ENCODE assay signal across 15 cellular contexts in genomic region chr2:113176696-113177355, GRCh38. TPM values are rescaled to one million over a fixed set of nuclear protein-coding genes. Genes with fewer than 3 reads are reported as not detected.
DNase-seq lines count a peak whose midpoint lies in the region; ATAC-seq and TF ChIP-seq lines count a peak whose summit lies in the region.
"Had no signal": no experiment of that assay in that cellular context is flagged by ENCODE, and none has a peak within 500 bp of the region (broad histone marks: within the 10 kb centered on the region; RNA-seq: fewer than 3 reads in every experiment).

No MANE protein-coding gene starts in this region.

- no peak for ATAC-seq in CD4-positive, alpha-beta T cell (ENCODE audit: poor library complexity)
- ATAC-seq in natural killer cell: no peak
- no peak for ATAC-seq in GM21528 (IDR thresholded peaks at IDR 0.05; ENCODE audit: low FRiP score, unreplicated experiment)
- no peak for ATAC-seq in WTC11

- TF ChIP-seq CTCF in CD4-positive, alpha-beta T cell (IDR thresholded peaks at IDR 0.05): no peak
- TF ChIP-seq CTCF in natural killer cell (IDR thresholded peaks at IDR 0.05): no peak
- no peak for TF ChIP-seq CTCF in mesothelial cell of epicardium (IDR thresholded peaks at IDR 0.05; ENCODE audit: unreplicated experiment)
- TF ChIP-seq CTCF in WTC11 (IDR thresholded peaks at IDR 0.05): no peak

- no peak overlapping the region for H3K27ac ChIP-seq in CD4-positive, alpha-beta T cell (ENCODE audit: low read depth, low read length)
- H3K27ac ChIP-seq: sigmoid colon had no signal

- H3K36me3 Mint-ChIP-seq in CD4-positive, alpha-beta T cell (ENCODE audit: low read depth): peaks cover 69% of the 10 kb centered on the region
- peaks cover 58% of the 10 kb centered on the region for H3K36me3 Mint-ChIP-seq in activated T-helper 1 cell treated with anti-CD3 and anti-CD28 coated beads, Interleukin-12 subunit alpha, Interleukin-12 subunit beta, Interleukin-2, Interleukin-4 antibody, amounts not matched to agents 30 ng/mL and 10 ng/mL and 1 ng/mL, durations not matched to agents 14 hours and 24 hours and 36 hours (ENCODE audit: low read depth)
- H3K36me3 Mint-ChIP-seq in natural killer cell (no peaks in the 10 kb centered on the region), mesothelial cell of epicardium (no peaks in the 10 kb centered on the region), WTC11 (no peaks in the 10 kb centered on the region)

- no peaks in the 10 kb centered on the region for H3K9me3 ChIP-seq in CD4-positive, alpha-beta T cell (ENCODE audit: control insufficient read depth, low read length)
- H3K9me3 ChIP-seq: sigmoid colon, stomach had no signal

- H3K4me3 ChIP-seq in GM08714 (ENCODE audit: low read length): peak overlapping the region; percentile 76; the same call in 1 of the 2 replicates
- H3K4me3 ChIP-seq: sigmoid colon had no signal

- CTCF ChIA-PET in CD4-positive, alpha-beta T cell (lab: Charles Lee): interaction anchor here (1.3 to 3.8 kb wide), 2 partner anchors 18 to 39 kb away, joined by 6 to 35 read pairs; no protein-coding TSS in a partner anchor
- CTCF ChIA-PET in WTC11 (lab: Charles Lee): interaction anchor here (1.1 to 5.3 kb wide), 2 partner anchors 22 to 39 kb away, joined by 3 to 42 read pairs; no protein-coding TSS in a partner anchor

- no peak for DNase-seq in CD4-positive, alpha-beta T cell
- DNase-seq in activated T-helper 1 cell treated with anti-CD3 and anti-CD28 coated beads, Interleukin-12 subunit alpha, Interleukin-12 subunit beta, Interleukin-2, Interleukin-4 antibody, amounts not matched to agents 30 ng/mL and 10 ng/mL and 1 ng/mL, durations not matched to agents 14 hours and 24 hours and 36 hours (ENCODE audit: low spot score): no peak
- no peak for DNase-seq in natural killer cell
- DNase-seq in mesothelial cell of epicardium (ENCODE audit: low spot score in 2 of 2, unreplicated experiment in 2 of 2): no peak
- no peak for DNase-seq in WTC11 (ENCODE audit: low spot score)
- DNase-seq: amygdala, COR-L47, GF-D8, HFFc6, MV-4-11, NCI-H2171 treated with DMSO at 0.1 percent for 48 hours, sigmoid colon, stomach had no signal

- H3K9me3 Mint-ChIP-seq in CD4-positive, alpha-beta T cell: no peaks in the 10 kb centered on the region
- H3K9me3 Mint-ChIP-seq in activated T-helper 1 cell treated with anti-CD3 and anti-CD28 coated beads, Interleukin-12 subunit alpha, Interleukin-12 subunit beta, Interleukin-2, Interleukin-4 antibody, amounts not matched to agents 30 ng/mL and 10 ng/mL and 1 ng/mL, durations not matched to agents 14 hours and 24 hours and 36 hours: no peaks in the 10 kb centered on the region
- H3K9me3 Mint-ChIP-seq in natural killer cell: peaks cover 0 to 2% of the 10 kb centered on the region in 2 donors
- no peaks in the 10 kb centered on the region for H3K9me3 Mint-ChIP-seq in mesothelial cell of epicardium
- H3K9me3 Mint-ChIP-seq in WTC11: no peaks in the 10 kb centered on the region
- H3K9me3 Mint-ChIP-seq: HFFc6 had no signal

- peaks cover 85% of the 10 kb centered on the region for H3K4me1 Mint-ChIP-seq in CD4-positive, alpha-beta T cell (ENCODE audit: low read depth)
- peaks cover 81% of the 10 kb centered on the region for H3K4me1 Mint-ChIP-seq in activated T-helper 1 cell treated with anti-CD3 and anti-CD28 coated beads, Interleukin-12 subunit alpha, Interleukin-12 subunit beta, Interleukin-2, Interleukin-4 antibody, amounts not matched to agents 30 ng/mL and 10 ng/mL and 1 ng/mL, durations not matched to agents 14 hours and 24 hours and 36 hours (ENCODE audit: low read depth)
- H3K4me1 Mint-ChIP-seq in natural killer cell (peaks cover 78 to 88% of the 10 kb centered on the region in 2 donors), mesothelial cell of epicardium (peaks cover 10% of the 10 kb centered on the region), WTC11 (peaks cover 28% of the 10 kb centered on the region)

- H3K27me3 ChIP-seq in CD4-positive, alpha-beta T cell (ENCODE audit: control insufficient read depth, insufficient read depth, low read length): no peaks in the 10 kb centered on the region
- H3K27me3 ChIP-seq: sigmoid colon, stomach had no signal

- H3K27me3 Mint-ChIP-seq in CD4-positive, alpha-beta T cell: peaks cover 5% of the 10 kb centered on the region
- peaks cover 3% of the 10 kb centered on the region for H3K27me3 Mint-ChIP-seq in activated T-helper 1 cell treated with anti-CD3 and anti-CD28 coated beads, Interleukin-12 subunit alpha, Interleukin-12 subunit beta, Interleukin-2, Interleukin-4 antibody, amounts not matched to agents 30 ng/mL and 10 ng/mL and 1 ng/mL, durations not matched to agents 14 hours and 24 hours and 36 hours (ENCODE audit: insufficient read depth)
- H3K27me3 Mint-ChIP-seq in natural killer cell (ENCODE audit: low read depth in 2 of 2) (no peaks in the 10 kb centered on the region), mesothelial cell of epicardium (ENCODE audit: low read depth) (no peaks in the 10 kb centered on the region), WTC11 (ENCODE audit: low read depth) (no peaks in the 10 kb centered on the region; the same call in 1 of the 2 replicates)

- intact Hi-C loops in CD4-positive, alpha-beta T cell (cut with DNase I, micrococcal nuclease): no loop called here
- intact Hi-C loops in activated T-helper 1 cell treated with anti-CD3 and anti-CD28 coated beads, Interleukin-12 subunit alpha, Interleukin-12 subunit beta, Interleukin-2, Interleukin-4 antibody, amounts not matched to agents 30 ng/mL and 10 ng/mL and 1 ng/mL, durations not matched to agents 14 hours and 24 hours and 36 hours (cut with micrococcal nuclease): loop anchor here (5.0 to 10.0 kb wide), 3 partner anchors 532 to 902 kb away; partner anchors contain the start of genes SLC20A1 and ZC3H6
- intact Hi-C loops in natural killer cell (cut with micrococcal nuclease): loop anchor here (5.0 to 10.0 kb wide), 2 partner anchors 545 to 718 kb away; partner anchors contain the start of gene ACTR3

- peak overlapping the region; percentile 93 for H3K27ac Mint-ChIP-seq in CD4-positive, alpha-beta T cell
- H3K27ac Mint-ChIP-seq in activated T-helper 1 cell treated with anti-CD3 and anti-CD28 coated beads, Interleukin-12 subunit alpha, Interleukin-12 subunit beta, Interleukin-2, Interleukin-4 antibody, amounts not matched to agents 30 ng/mL and 10 ng/mL and 1 ng/mL, durations not matched to agents 14 hours and 24 hours and 36 hours: peak overlapping the region; percentile 85
- peak overlapping the region; percentile 85 to 91 for H3K27ac Mint-ChIP-seq in natural killer cell
- H3K27ac Mint-ChIP-seq in mesothelial cell of epicardium: no peak overlapping the region
- no peak overlapping the region for H3K27ac Mint-ChIP-seq in WTC11
- H3K27ac Mint-ChIP-seq: HFFc6 had no signal

- peak overlapping the region; percentile 92 for H3K4me3 Mint-ChIP-seq in CD4-positive, alpha-beta T cell
- H3K4me3 Mint-ChIP-seq in activated T-helper 1 cell treated with anti-CD3 and anti-CD28 coated beads, Interleukin-12 subunit alpha, Interleukin-12 subunit beta, Interleukin-2, Interleukin-4 antibody, amounts not matched to agents 30 ng/mL and 10 ng/mL and 1 ng/mL, durations not matched to agents 14 hours and 24 hours and 36 hours: peak overlapping the region; percentile 89
- H3K4me3 Mint-ChIP-seq in natural killer cell (peak overlapping the region; percentile 85), mesothelial cell of epicardium (no peak overlapping the region), WTC11 (no peak overlapping the region)
- H3K4me3 Mint-ChIP-seq: HFFc6 had no signal

- POLR2A ChIA-PET in CD4-positive, alpha-beta T cell (lab: Charles Lee): interaction anchor here (1.0 to 4.1 kb wide), 5 partner anchors 15 to 39 kb away, joined by 3 to 91 read pairs (median 31); no protein-coding TSS in a partner anchor
- POLR2A ChIA-PET in WTC11 (lab: Charles Lee): no interaction called here

TF ChIP-seq in WTC11, 78 proteins besides CTCF, POLR2A, EP300 and RAD21:
- no peak for TF ChIP-seq HMGA2 (CRISPR knock-in tag; IDR thresholded peaks at IDR 0.05)
- no peak for TF ChIP-seq CBFB (CRISPR knock-in tag; IDR thresholded peaks at IDR 0.05; ENCODE audit: low read depth)
- no peak for TF ChIP-seq TEAD1 (CRISPR knock-in tag; IDR thresholded peaks at IDR 0.05)
- TF ChIP-seq NR2C2 (CRISPR knock-in tag; IDR thresholded peaks at IDR 0.05): no peak
- TF ChIP-seq CREM (CRISPR knock-in tag; IDR thresholded peaks at IDR 0.05): no peak
- TF ChIP-seq ZBTB43 (CRISPR knock-in tag; IDR thresholded peaks at IDR 0.05): no peak
- no peak for TF ChIP-seq GRHL2 (CRISPR knock-in tag; IDR thresholded peaks at IDR 0.05; ENCODE audit: insufficient replicate concordance, severe bottlenecking)

RNA-seq across cellular contexts. Expression of gene PSD4, which starts 3.1 kb away (rescaled TPM):
- 100 to 1,000 TPM in 1 of 2 experiments, 10 to 100 TPM in 1; 96.5 to 101 TPM for total RNA-seq in CD4-positive, alpha-beta T cell
- total RNA-seq in activated T-helper 1 cell treated with anti-CD3 and anti-CD28 coated beads, Interleukin-12 subunit alpha, Interleukin-12 subunit beta, Interleukin-2, Interleukin-4 antibody, amounts not matched to agents 30 ng/mL and 10 ng/mL and 1 ng/mL, durations not matched to agents 14 hours and 24 hours and 36 hours: 249 and 257 TPM in 2 replicates
- total RNA-seq in natural killer cell: 100 to 1,000 TPM; 280 to 347 (median 340) TPM
- 16.6 to 21.4 TPM (median 20.1 TPM) in 3 replicates for total RNA-seq in mesothelial cell of epicardium
- 1.5 to 2.7 TPM (median 2.3 TPM) in 3 replicates for total RNA-seq in WTC11 (2021)

RNA-seq across cellular contexts. Expression of gene IL1RN, which starts 49.4 kb away (rescaled TPM):
- total RNA-seq in CD4-positive, alpha-beta T cell: under 1 TPM; 0.31 to 0.58 TPM
- total RNA-seq in activated T-helper 1 cell treated with anti-CD3 and anti-CD28 coated beads, Interleukin-12 subunit alpha, Interleukin-12 subunit beta, Interleukin-2, Interleukin-4 antibody, amounts not matched to agents 30 ng/mL and 10 ng/mL and 1 ng/mL, durations not matched to agents 14 hours and 24 hours and 36 hours: 4.2 and 4.7 TPM in 2 replicates
- total RNA-seq in natural killer cell (10 to 100 TPM in 1 of 3 donors, under 1 TPM in 2; 0.52 to 36.6 (median 0.91) TPM), mesothelial cell of epicardium (not detected in 3 replicates), WTC11 (2021) (not detected in 3 replicates)
- total RNA-seq: HFFc6 had no signal

Comparison
In these comparisons a context has a peak if more than half of its experiments do, and no peak if none do; other contexts are left out.
1. H3K27ac Mint-ChIP-seq: peak in CD4-positive, alpha-beta T cell (single experiment), activated T-helper 1 cell treated with anti-CD3 and anti-CD28 coated beads, Interleukin-12 subunit alpha, Interleukin-12 subunit beta, Interleukin-2, Interleukin-4 antibody, amounts not matched to agents 30 ng/mL and 10 ng/mL and 1 ng/mL, durations not matched to agents 14 hours and 24 hours and 36 hours (single experiment) and natural killer cell (2 of 2); none in mesothelial cell of epicardium (single experiment) and WTC11 (single experiment).
2. H3K4me3 Mint-ChIP-seq: peak in CD4-positive, alpha-beta T cell (single experiment), activated T-helper 1 cell treated with anti-CD3 and anti-CD28 coated beads, Interleukin-12 subunit alpha, Interleukin-12 subunit beta, Interleukin-2, Interleukin-4 antibody, amounts not matched to agents 30 ng/mL and 10 ng/mL and 1 ng/mL, durations not matched to agents 14 hours and 24 hours and 36 hours (single experiment) and natural killer cell (single experiment); none in mesothelial cell of epicardium (single experiment) and WTC11 (single experiment).
3. intact Hi-C loops: an anchor here in activated T-helper 1 cell treated with anti-CD3 and anti-CD28 coated beads, Interleukin-12 subunit alpha, Interleukin-12 subunit beta, Interleukin-2, Interleukin-4 antibody, amounts not matched to agents 30 ng/mL and 10 ng/mL and 1 ng/mL, durations not matched to agents 14 hours and 24 hours and 36 hours (5.0 to 10.0 kb wide) and natural killer cell (5.0 to 10.0 kb wide); none called in CD4-positive, alpha-beta T cell.